In genomic region chr2:238510911-238511613, GRCh38 we compare ENCODE assay signal across 22 cellular contexts.
"Had no signal": no experiment of that assay in that cellular context is flagged by ENCODE, and none has a peak within 500 bp of the region (broad histone marks: within the 10 kb centered on the region; RNA-seq: fewer than 3 reads in every experiment).

No MANE protein-coding gene starts in this region.

- H3K36me3 ChIP-seq: brain microvascular endothelial cell, colonic mucosa, tibial artery had no signal

- H3K27me3 ChIP-seq: brain microvascular endothelial cell, colonic mucosa had no signal

- ATAC-seq: activated CD8-positive, alpha-beta T cell treated with anti-CD3 and anti-CD28 coated beads for 36 hours; activated naive CD8-positive, alpha-beta T cell treated with anti-CD3 and anti-CD28 coated beads, Interleukin-2, amount 50 U/mL, for 24 hours; activated T-helper 17 cell treated with anti-CD3 and anti-CD28 coated beads, Interleukin-2, amount 50 U/mL, for 72 hours; naive thymus-derived CD8-positive, alpha-beta T cell; stimulated activated naive CD8-positive, alpha-beta T cell treated with anti-CD3 and anti-CD28 coated beads, Interleukin-15, Interleukin-2, amounts not matched to agents 100 U/mL and 50 U/mL, for 24 hours had no signal

- H3K4me1 ChIP-seq: colonic mucosa, tibial artery had no signal

- FAIRE-seq: urothelium cell line had no signal

- H3K27ac ChIP-seq: brain microvascular endothelial cell, colonic mucosa, tibial artery had no signal

- H3K4me3 ChIP-seq: colonic mucosa, tibial artery had no signal

- DNase-seq: activated CD4-positive, alpha-beta T cell treated with anti-CD3 and anti-CD28 coated beads, Interleukin-2, amount 10 ng/mL, durations not matched to agents 24 days and 14 days; activated CD8-positive, alpha-beta T cell treated with anti-CD3 and anti-CD28 coated beads for 36 hours; activated naive CD4-positive, alpha-beta T cell treated with anti-CD3 and anti-CD28 coated beads, Interleukin-2, amount 10 ng/mL, durations not matched to agents 7 days and 5 days; activated naive CD8-positive, alpha-beta T cell treated with anti-CD3 and anti-CD28 coated beads, Interleukin-2, amount 50 U/mL, for 24 hours; activated T-cell treated with anti-CD3 and anti-CD28 coated beads, Interleukin-2, amount 50 U/mL, for 1 hour; anterior cingulate cortex; brain microvascular endothelial cell; colonic mucosa; erythroblast; foreskin melanocyte; kidney glomerular epithelial cell; retina; stimulated activated CD4-positive, alpha-beta T cell treated with anti-CD3 and anti-CD28 coated beads, Interleukin-12 subunit alpha, Interleukin-12 subunit beta, amount 100 ng/mL, for 4 hours; stimulated activated CD4-positive, alpha-beta T cell treated with anti-CD3 and anti-CD28 coated beads, Interleukin-1b, Interleukin-23, amount 100 ng/mL, for 48 hours; stimulated activated CD8-positive, alpha-beta memory T cell treated with anti-CD3 and anti-CD28 coated beads, Interleukin-4, amount 100 ng/mL, for 48 hours; stimulated activated naive CD8-positive, alpha-beta T cell treated with anti-CD3 and anti-CD28 coated beads, Interleukin-15, Interleukin-2, amounts not matched to agents 100 U/mL and 50 U/mL, for 24 hours; substantia nigra; T1000 had no signal

- H3K9me3 ChIP-seq: colonic mucosa had no signal
